Comparison of ENCODE assay signal across 19 cellular contexts in the genomic region with DNA sequence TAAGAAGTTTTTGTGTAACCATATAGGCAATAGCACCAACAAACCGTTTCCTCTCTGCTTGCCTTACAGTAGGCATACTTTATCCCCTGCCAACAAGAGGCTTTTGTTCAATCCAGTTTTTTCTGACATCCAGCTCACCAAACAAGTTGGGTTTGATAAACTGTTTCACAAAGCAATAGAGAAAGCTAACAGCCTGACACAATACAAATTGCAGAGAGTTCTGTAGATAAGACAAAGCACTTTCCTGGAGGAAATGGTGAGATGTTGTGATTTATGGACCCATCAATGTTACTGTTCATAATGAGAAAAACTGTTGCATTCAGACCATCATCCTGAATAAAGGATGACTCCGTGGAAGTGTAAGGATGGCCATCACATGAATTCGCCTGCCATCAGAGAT. TPM values are rescaled to one million over a fixed set of nuclear protein-coding genes. Genes with fewer than 3 reads are reported as not detected.
DNase-seq lines count a peak whose midpoint lies in the region; ATAC-seq and TF ChIP-seq lines count a peak whose summit lies in the region.
"Had no signal": no experiment of that assay in that cellular context is flagged by ENCODE, and none has a peak within 500 bp of the region (broad histone marks: within the 10 kb centered on the region; RNA-seq: fewer than 3 reads in every experiment).

No MANE protein-coding gene starts in this region.

- no peak for TF ChIP-seq CTCF in hepatocyte (IDR thresholded peaks at IDR 0.05; ENCODE audit: poor library complexity)
- TF ChIP-seq CTCF in progenitor cell of endocrine pancreas (IDR thresholded peaks at IDR 0.05; ENCODE audit: unreplicated experiment), result no peak
- TF ChIP-seq CTCF in natural killer cell (IDR thresholded peaks at IDR 0.05), result no peak

- 64% methylated on average over 3 of the region's 3 CpGs for WGBS in hepatocyte (ENCODE audit: low lambda C conversion rate, missing lambda C conversion rate)

- in situ Hi-C loops in SK-MEL-5 (cut with HindIII; ENCODE audit: low pct_unique_long_range_greater_than_20kb, low sequenced_read_pairs), result no loop called here

- H3K36me3 Mint-ChIP-seq in progenitor cell of endocrine pancreas (ENCODE audit: insufficient read depth) (peaks cover 12% of the 10 kb centered on the region), natural killer cell (no peaks in the 10 kb centered on the region)

- H3K9me3 Mint-ChIP-seq in progenitor cell of endocrine pancreas (ENCODE audit: low read depth), result no peaks in the 10 kb centered on the region
- H3K9me3 Mint-ChIP-seq in natural killer cell, result no peaks in the 10 kb centered on the region
- H3K9me3 Mint-ChIP-seq: CD8-positive, alpha-beta T cell; GM23338; H9 had no signal

- no peak for ATAC-seq in HG03135 (IDR thresholded peaks at IDR 0.05; ENCODE audit: unreplicated experiment)
- ATAC-seq in natural killer cell, result no peak
- ATAC-seq: CD8-positive, alpha-beta T cell; GM23338; HCT116 had no signal

- H3K4me1 ChIP-seq in hepatocyte (ENCODE audit: insufficient read depth), result peaks cover 6% of the 10 kb centered on the region
- H3K4me1 ChIP-seq: BLaER1 had no signal

- no peaks in the 10 kb centered on the region for H3K27me3 Mint-ChIP-seq in progenitor cell of endocrine pancreas
- no peaks in the 10 kb centered on the region for H3K27me3 Mint-ChIP-seq in natural killer cell (ENCODE audit: low read depth in 2 of 2)
- H3K27me3 Mint-ChIP-seq: B cell; CD4-positive, CD25-positive, alpha-beta regulatory T cell had no signal

- H3K9me3 ChIP-seq in hepatocyte (ENCODE audit: low read depth), result no peaks in the 10 kb centered on the region
- H3K9me3 ChIP-seq: BLaER1 had no signal

- peak overlapping the region; percentile 38 for H3K27ac ChIP-seq in hepatocyte
- H3K27ac ChIP-seq: 22Rv1, BLaER1, C4-2B had no signal

- H3K36me3 ChIP-seq in hepatocyte (replicated peaks; ENCODE audit: insufficient read depth, low read depth), result no peaks in the 10 kb centered on the region

- no peaks in the 10 kb centered on the region for H3K27me3 ChIP-seq in hepatocyte
- H3K27me3 ChIP-seq: BLaER1 had no signal

- no peak overlapping the region for H2AFZ ChIP-seq in hepatocyte
- H2AFZ ChIP-seq: GM23338 had no signal

- H3K79me2 ChIP-seq in hepatocyte, result no peaks in the 10 kb centered on the region

- H4K20me1 ChIP-seq in hepatocyte (ENCODE audit: insufficient read depth, poor library complexity, severe bottlenecking), result no peaks in the 10 kb centered on the region
- H4K20me1 ChIP-seq: BLaER1 had no signal

- no peak overlapping the region for H3K4me3 ChIP-seq in hepatocyte
- H3K4me3 ChIP-seq: BLaER1, GM23338 had no signal

- DNase-seq in COLO829 (ENCODE audit: low spot score), result peak; percentile 19
- peak; percentile 95 for DNase-seq in SK-MEL-5 (ENCODE audit: low read depth, low spot score)
- DNase-seq in hepatocyte (ENCODE audit: low spot score), result no peak
- DNase-seq in progenitor cell of endocrine pancreas (ENCODE audit: low spot score, unreplicated experiment), result no peak
- DNase-seq in NCI-H2171 treated with DMSO at 0.1 percent for 48 hours (lab: John Stamatoyannopoulos, UW), result no peak
- no peak for DNase-seq in natural killer cell
- DNase-seq: CD4-positive, CD25-positive, alpha-beta regulatory T cell; CD8-positive, alpha-beta T cell; DMS53; DMS79 treated with DMSO at 0.1 percent for 48 hours; GF-D8; H9 had no signal

- no peaks in the 10 kb centered on the region for H3K9me2 ChIP-seq in hepatocyte (replicated peaks; ENCODE audit: insufficient read depth)

- no peak overlapping the region for H3K4me2 ChIP-seq in hepatocyte
- H3K4me2 ChIP-seq: BLaER1, GM23338 had no signal

- peaks cover 15% of the 10 kb centered on the region for H3K4me1 Mint-ChIP-seq in progenitor cell of endocrine pancreas (ENCODE audit: low read depth)
- no peaks in the 10 kb centered on the region for H3K4me1 Mint-ChIP-seq in natural killer cell
- H3K4me1 Mint-ChIP-seq: B cell, GM23338, H9 had no signal

- H3K27ac Mint-ChIP-seq in progenitor cell of endocrine pancreas (peak overlapping the region; percentile 39), natural killer cell (no peak overlapping the region)
- H3K27ac Mint-ChIP-seq: B cell; CD4-positive, CD25-positive, alpha-beta regulatory T cell; CD8-positive, alpha-beta T cell; GM23338; H9 had no signal

- H3K4me3 Mint-ChIP-seq in progenitor cell of endocrine pancreas (ENCODE audit: low read depth) (no peak overlapping the region), natural killer cell (no peak overlapping the region)
- H3K4me3 Mint-ChIP-seq: B cell; CD4-positive, CD25-positive, alpha-beta regulatory T cell; CD8-positive, alpha-beta T cell; GM23338; H9 had no signal

- intact Hi-C loops in natural killer cell (cut with micrococcal nuclease), result no loop called here

RNA-seq across cellular contexts. Expression of a gene that starts 53.8 kb away (rescaled TPM):
- total RNA-seq in SK-MEL-5 (2014; rRNA removed; shearing (Covaris generic)), result 34.0 and 35.6 TPM in 2 replicates
- polyA plus RNA-seq in SK-MEL-5 (2015; cell fraction: cytosol; rRNA removed), result 29.5 and 34.7 TPM in 2 replicates
- polyA plus RNA-seq in SK-MEL-5 (2015; cell fraction: nucleus; rRNA removed), result 61.4 and 66.6 TPM in 2 replicates
- total RNA-seq in hepatocyte, result 16.0 and 18.3 TPM in 2 replicates
- polyA plus RNA-seq in hepatocyte, result 10.4 and 11.1 TPM in 2 replicates
- 32.8 and 37.6 TPM in 2 replicates for total RNA-seq in progenitor cell of endocrine pancreas
- total RNA-seq in natural killer cell, result 10 to 100 TPM in 2 of 3 donors, 1 to 10 TPM in 1; 9.0 to 14.7 (median 12.9) TPM

Comparison
In these comparisons a context has a peak if more than half of its experiments do, and no peak if none do; other contexts are left out.
1. DNase-seq: peak in COLO829 (single experiment) and SK-MEL-5 (single experiment); none in hepatocyte (single experiment), progenitor cell of endocrine pancreas (single experiment), NCI-H2171 treated with DMSO at 0.1 percent for 48 hours (single experiment) and natural killer cell (single experiment).